Comparison of ENCODE assay signal across 25 cellular contexts in the genomic region with DNA sequence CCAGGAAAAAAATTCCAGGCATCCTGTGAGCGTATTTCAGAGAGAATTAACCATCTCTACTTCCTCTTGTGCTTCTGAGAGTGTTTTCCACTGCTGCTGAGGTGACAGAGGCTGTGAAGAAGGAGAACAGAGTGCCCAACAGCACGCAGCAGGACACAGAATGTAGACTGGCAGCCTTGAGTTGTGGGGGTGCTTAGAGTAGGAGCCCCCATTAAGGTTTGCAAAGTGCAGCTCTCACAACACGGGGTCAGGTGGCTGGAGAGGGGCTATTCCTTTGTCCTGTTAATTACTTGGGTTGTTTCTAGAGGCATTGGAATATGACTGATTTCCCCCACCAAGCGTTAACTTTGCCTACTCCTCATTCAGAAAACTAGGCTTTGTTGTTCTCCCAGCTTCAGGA.
"Had no signal": no experiment of that assay in that cellular context is flagged by ENCODE, and none has a peak within 500 bp of the region (broad histone marks: within the 10 kb centered on the region; RNA-seq: fewer than 3 reads in every experiment).

No MANE protein-coding gene starts in this region.

- ATAC-seq: K562, Right ventricle myocardium inferior, SK-N-SH treated with all-trans-retinoic acid at 6 μM for 48 hours had no signal

- H3K36me3 ChIP-seq: Peyer's patch, SJCRH30 had no signal

- H3K9ac ChIP-seq: KMS-11 had no signal

- FAIRE-seq: K562 had no signal

- H3K27me3 ChIP-seq: Peyer's patch, SJCRH30 had no signal

- H3K4me3 ChIP-seq: K562, PC-9, Peyer's patch, SJCRH30 had no signal

- H3K9me3 ChIP-seq: Peyer's patch had no signal

- H3K27ac ChIP-seq: HL-60, KMS-11, PC-9, Peyer's patch, SJCRH30 had no signal

- DNase-seq: Kasumi-1; MM.1S; NCI-H1092 treated with DMSO at 0.1 percent for 48 hours; NCI-H1436; NCI-H187; NCI-H2029; NCI-H2081 treated with DMSO at 0.1 percent for 48 hours; NCI-H2171; NCI-H226; NCI-H446; NCI-H510A; NCI-H524 treated with DMSO at 0.1 percent for 48 hours; NCI-H69; NCI-H774; NK-92 treated with Interleukin-12 subunit alpha and Interleukin-12 subunit beta, amount 100 ng/mL, for 24 hours; OCI-M1; PC-9; Peyer's patch; SHP77 treated with DMSO at 0.1 percent for 48 hours; SJCRH30 had no signal

- H3K4me1 ChIP-seq: Peyer's patch, SJCRH30 had no signal

- H3K4me2 ChIP-seq: KMS-11, PC-9 had no signal

- H2AFZ ChIP-seq: PC-9 had no signal
